Comparison of ENCODE assay signal across 15 cellular contexts in genomic region chr13:41179593-41180250, GRCh38. TPM values are rescaled to one million over a fixed set of nuclear protein-coding genes. Genes with fewer than 3 reads are reported as not detected.
DNase-seq lines count a peak whose midpoint lies in the region; ATAC-seq, FAIRE-seq and TF ChIP-seq lines count a peak whose summit lies in the region.
"Had no signal": no experiment of that assay in that cellular context is flagged by ENCODE, and none has a peak within 500 bp of the region (broad histone marks: within the 10 kb centered on the region; RNA-seq: fewer than 3 reads in every experiment).

No MANE protein-coding gene starts in this region.

- no peaks in the 10 kb centered on the region for H3K27me3 Mint-ChIP-seq in HFFc6 (ENCODE audit: insufficient read depth)
- H3K27me3 Mint-ChIP-seq: memory B cell had no signal

- peaks cover 29% of the 10 kb centered on the region for H3K4me1 Mint-ChIP-seq in HFFc6 (ENCODE audit: low read depth)
- H3K4me1 Mint-ChIP-seq: memory B cell had no signal

- peak overlapping the region; percentile 47 for H3K4me3 Mint-ChIP-seq in HFFc6
- H3K4me3 Mint-ChIP-seq: memory B cell had no signal

- H3K4me1 ChIP-seq in K562 (replicated peaks in 1 of 2; ENCODE audit: control insufficient read depth in 2 of 2, insufficient read depth in 2 of 2, low read length in 2 of 2) (peaks cover 0 to 4% of the 10 kb centered on the region in 2 experiments; a peak in 1 of 5 replicates), osteoblast (ENCODE audit: insufficient read depth, low read length) (peaks cover 3% of the 10 kb centered on the region)
- H3K4me1 ChIP-seq: gastrocnemius medialis, Peyer's patch, tibial nerve had no signal

- H3K36me3 ChIP-seq in K562 (ENCODE audit: control insufficient read depth, insufficient read depth, low read length) (no peaks in the 10 kb centered on the region), osteoblast (ENCODE audit: insufficient read depth, low read length) (no peaks in the 10 kb centered on the region)
- H3K36me3 ChIP-seq: gastrocnemius medialis, Peyer's patch had no signal

- no peaks in the 10 kb centered on the region; the same call in 1 of the 2 replicates for H3K9me3 ChIP-seq in K562 (replicated peaks; ENCODE audit: control insufficient read depth, insufficient read depth, low read depth, low read length)
- peaks cover 2% of the 10 kb centered on the region for H3K9me3 ChIP-seq in osteoblast (ENCODE audit: low read depth, low read length)
- H3K9me3 ChIP-seq: gastrocnemius medialis, Peyer's patch had no signal

- BruUV-seq in K562 (replicated peaks; lab: Mats Ljungman, UMichigan), result no TSS peak

- H3K9me3 Mint-ChIP-seq in HFFc6, result peaks cover 20% of the 10 kb centered on the region

- no peak for DNase-seq in activated CD4-positive, CD25-positive, alpha-beta regulatory T cell (lab: John Stamatoyannopoulos, UW)
- peak; percentile 56 for DNase-seq in HFFc6
- DNase-seq in K562 (ENCODE audit: extremely low read depth in 1 of 4, low spot score in 3 of 4), result peak in 1 of 4 experiments; percentile 17
- peak; percentile 49 for DNase-seq in osteoblast (ENCODE audit: insufficient read length, low spot score, missing footprints)
- no peak for DNase-seq in NCI-H2029 (lab: John Stamatoyannopoulos, UW)
- DNase-seq in stimulated activated CD4-positive, alpha-beta T cell treated with anti-CD3 and anti-CD28 coated beads, Interleukin-4, amount 100 ng/mL, for 24 hours, result no peak
- DNase-seq in NCI-H524 (lab: John Stamatoyannopoulos, UW), result no peak
- DNase-seq: cortex of kidney, gastrocnemius medialis, NCI-H510A treated with DMSO at 0.1 percent for 48 hours, Peyer's patch, T-helper 1 cell had no signal

- ATAC-seq in activated CD4-positive, CD25-positive, alpha-beta regulatory T cell treated with anti-CD3 and anti-CD28 coated beads, Interleukin-2, amount 50 U/mL, for 24 hours, result peak; percentile 35 to 60
- ATAC-seq in K562, result peak; percentile 59; the same call in 2 of the 3 replicates
- ATAC-seq: gastrocnemius medialis had no signal

- TF ChIP-seq CTCF in HFFc6 (IDR thresholded peaks at IDR 0.05) (no peak), K562 (IDR thresholded peaks at IDR 0.05 in 2 of 3, conservative IDR thresholded peaks at IDR 0.05 in 1 of 3; ENCODE audit: insufficient read depth in 2 of 3, low read depth in 1 of 3, low read length in 3 of 3) (no peak), osteoblast (IDR thresholded peaks at IDR 0.05; ENCODE audit: extremely low read depth, low read depth, low read length) (no peak)

- H3K27me3 ChIP-seq in K562 (ENCODE audit: control insufficient read depth in 2 of 2, insufficient read depth in 2 of 2, low read length in 2 of 2) (no peaks in the 10 kb centered on the region), osteoblast (ENCODE audit: insufficient read depth, low read length) (no peaks in the 10 kb centered on the region)
- H3K27me3 ChIP-seq: gastrocnemius medialis, Peyer's patch, tibial nerve had no signal

- H3K9me1 ChIP-seq in K562 (ENCODE audit: control insufficient read depth, insufficient read depth, low read length), result no peaks in the 10 kb centered on the region

- H3K27ac ChIP-seq in K562 (ENCODE audit: extremely low read depth, low read depth, low read length) (peak overlapping the region; percentile 40; the same call in 1 of the 3 replicates), osteoblast (ENCODE audit: low read depth, low read length) (peak overlapping the region; percentile 1)
- H3K27ac ChIP-seq: gastrocnemius medialis, Peyer's patch, tibial nerve had no signal

- H3K4me2 ChIP-seq in K562 (ENCODE audit: insufficient read depth, low read length) (no peak overlapping the region), osteoblast (ENCODE audit: insufficient read depth, low read length) (no peak overlapping the region)

- no peak for TF ChIP-seq EP300 in K562 (IDR thresholded peaks at IDR 0.05; ENCODE audit: low read length)

- intact Hi-C loops in K562 (cut with micrococcal nuclease), result no loop called here

- POLR2A ChIA-PET in K562 (lab: Yijun Ruan, JAX), result interaction anchor here (0.9 kb wide), 1 partner anchor 98 kb away, joined by 3 read pairs; no protein-coding TSS in a partner anchor

- no peak overlapping the region for H3K4me3 ChIP-seq in K562
- no peak overlapping the region for H3K4me3 ChIP-seq in osteoblast (ENCODE audit: insufficient read depth, low read length)
- H3K4me3 ChIP-seq: gastrocnemius medialis, Peyer's patch, tibial nerve had no signal

- H3K79me2 ChIP-seq in K562 (ENCODE audit: control insufficient read depth, insufficient read depth, low read length), result no peaks in the 10 kb centered on the region
- H3K79me2 ChIP-seq in osteoblast (ENCODE audit: insufficient read depth, low read length), result no peaks in the 10 kb centered on the region

- no peak for TF ChIP-seq POLR2A in K562 (conservative IDR thresholded peaks at IDR 0.05)

- in situ Hi-C loops in K562 (cut with MboI), result no loop called here

- no peak overlapping the region for H3K9ac ChIP-seq in K562 (ENCODE audit: insufficient read depth in 1 of 2, low read depth in 2 of 2, low read length in 2 of 2)

- WGBS in K562 (ENCODE audit: insufficient coverage, low coverage, missing lambda C conversion rate), result 32% methylated on average over 4 of the region's 4 CpGs

- FAIRE-seq in K562 (lab: Jason Lieb, UNC), result peak; percentile 69

- CTCF ChIA-PET in K562 (lab: Yijun Ruan, JAX; ENCODE audit: low intra/inter-chr PET ratio), result no interaction called here

- no peak for TF ChIP-seq RAD21 in K562 (CRISPR knock-in tag; conservative IDR thresholded peaks at IDR 0.05 in 1 of 2, IDR thresholded peaks at IDR 0.05 in 1 of 2)

- peak overlapping the region; percentile 65 for H3K27ac Mint-ChIP-seq in HFFc6
- H3K27ac Mint-ChIP-seq: memory B cell had no signal

- H3K36me3 Mint-ChIP-seq in HFFc6 (ENCODE audit: low read depth), result peaks cover 23% of the 10 kb centered on the region

- no peaks in the 10 kb centered on the region for H4K20me1 ChIP-seq in K562 (replicated peaks; ENCODE audit: control insufficient read depth, insufficient read depth, low read length)
- no peaks in the 10 kb centered on the region for H4K20me1 ChIP-seq in osteoblast (ENCODE audit: insufficient read depth, low read length)

- peak overlapping the region; percentile 71 for H2AFZ ChIP-seq in K562 (ENCODE audit: low read depth, low read length)
- peak overlapping the region; percentile 26 for H2AFZ ChIP-seq in osteoblast (ENCODE audit: low read length)

TF ChIP-seq in K562, 482 proteins besides CTCF, POLR2A, EP300 and RAD21 (continues in another document):
- TF ChIP-seq NFE2 (IDR thresholded peaks at IDR 0.05; ENCODE audit: low read depth) (peak; percentile 87), MAFF (IDR thresholded peaks at IDR 0.05; ENCODE audit: low read length) (peak; percentile 85), JUN (IDR thresholded peaks at IDR 0.05; ENCODE audit: borderline replicate concordance, low read depth, low read length) (no peak), JUN (CRISPR knock-in tag; IDR thresholded peaks at IDR 0.05; ENCODE audit: borderline replicate concordance) (no peak), NFE2L1 (tag; IDR thresholded peaks at IDR 0.05; ENCODE audit: borderline replicate concordance, low read depth) (peak; percentile 80; the same call in 1 of the 2 replicates), HDAC6 (IDR thresholded peaks at IDR 0.05; ENCODE audit: low read depth, low read length) (no peak)

RNA-seq across cellular contexts. Expression of gene KBTBD7, which starts 14.6 kb away (rescaled TPM):
- total RNA-seq in HFFc6 (2021; fragmentation: NEBNext Ultra II Directional; extraction: Animal tissue kit (Norgen Biotek cat#: 25700)), result 1 to 10 TPM; 4.6 to 6.0 (median 5.3) TPM
- total RNA-seq in K562 (2011; cell fraction: chromatin; rRNA removed; ENCODE audit: low replicate concordance), result 4.3 and 4.7 TPM in 2 replicates
- total RNA-seq in K562 (2011; cell fraction: nucleolus; rRNA removed), result 5.2 and 6.4 TPM in 2 replicates
- total RNA-seq in K562 (2011; cell fraction: nucleoplasm; rRNA removed), result 3.7 and 4.8 TPM in 2 replicates
- total RNA-seq in K562 (2014; rRNA removed), result 2.3 and 3.7 TPM in 2 replicates
- total RNA-seq in K562 (2014; rRNA removed; fragmentation: Illumina TruSeq; extraction: Trizol), result 3.5 and 3.6 TPM in 2 replicates
- 3.9 and 4.1 TPM in 2 replicates for total RNA-seq in K562 (2015; rRNA removed; fragmentation: Illumina TruSeq; extraction: Trizol)
- total RNA-seq in K562 (2021), result 4.4 and 4.5 TPM in 2 replicates
- polyA plus RNA-seq in K562 (2011; rRNA removed), result 3.6 and 3.9 TPM in 2 replicates
- 3.9 and 4.1 TPM in 2 replicates for polyA plus RNA-seq in K562 (2011; cell fraction: cytosol; rRNA removed)
- polyA plus RNA-seq in K562 (2011; cell fraction: nucleus; rRNA removed), result 2.3 and 2.8 TPM in 2 replicates
- polyA plus RNA-seq in K562 (2012), result 3.0 and 3.5 TPM in 2 replicates
- 2.9 and 3.3 TPM in 2 replicates for polyA plus RNA-seq in K562 (2014; fragmentation: Illumina TruSeq; extraction: Trizol)
- 1 to 10 TPM; 1.8 to 2.3 TPM for polyA plus RNA-seq in K562 (2014; fragmentation: Nextera tagmentation; extraction: Ambion mirVana)
- polyA plus RNA-seq in K562 (2014; rRNA removed), result 2.5 TPM in 2 replicates
- polyA minus RNA-seq in K562 (2011; rRNA and poly(A)+ RNA removed), result 9.9 and 10.9 TPM in 2 replicates
- 4.7 and 6.4 TPM in 2 replicates for polyA minus RNA-seq in K562 (2011; cell fraction: cytosol; rRNA and poly(A)+ RNA removed)
- polyA minus RNA-seq in K562 (2011; cell fraction: nucleus; rRNA and poly(A)+ RNA removed), result 5.5 and 11.1 TPM in 2 replicates
- total RNA-seq in osteoblast, result 5.4 and 5.6 TPM in 2 replicates

RNA-seq across cellular contexts. Expression of gene KBTBD6, which starts 47.1 kb away (rescaled TPM):
- 10 to 100 TPM; 10.8 to 13.0 (median 11.4) TPM for total RNA-seq in HFFc6 (2021; fragmentation: NEBNext Ultra II Directional; extraction: Animal tissue kit (Norgen Biotek cat#: 25700))
- total RNA-seq in K562 (2011; cell fraction: chromatin; rRNA removed; ENCODE audit: low replicate concordance), result 4.5 and 6.3 TPM in 2 replicates
- 5.0 and 5.9 TPM in 2 replicates for total RNA-seq in K562 (2011; cell fraction: nucleolus; rRNA removed)
- total RNA-seq in K562 (2011; cell fraction: nucleoplasm; rRNA removed), result 3.9 and 5.2 TPM in 2 replicates
- 3.3 and 4.3 TPM in 2 replicates for total RNA-seq in K562 (2014; rRNA removed)
- total RNA-seq in K562 (2014; rRNA removed; fragmentation: Illumina TruSeq; extraction: Trizol), result 3.9 TPM in 2 replicates
- 4.6 and 4.9 TPM in 2 replicates for total RNA-seq in K562 (2015; rRNA removed; fragmentation: Illumina TruSeq; extraction: Trizol)
- 3.8 and 4.9 TPM in 2 replicates for total RNA-seq in K562 (2021)
- polyA plus RNA-seq in K562 (2011; rRNA removed), result 2.6 and 3.4 TPM in 2 replicates
- 2.6 and 3.2 TPM in 2 replicates for polyA plus RNA-seq in K562 (2011; cell fraction: cytosol; rRNA removed)
- polyA plus RNA-seq in K562 (2011; cell fraction: nucleus; rRNA removed), result 1.1 and 1.2 TPM in 2 replicates
- 2.6 and 3.2 TPM in 2 replicates for polyA plus RNA-seq in K562 (2012)
- 2.8 and 3.2 TPM in 2 replicates for polyA plus RNA-seq in K562 (2014; fragmentation: Illumina TruSeq; extraction: Trizol)
- 1 to 10 TPM; 2.1 to 2.8 TPM for polyA plus RNA-seq in K562 (2014; fragmentation: Nextera tagmentation; extraction: Ambion mirVana)
- 1.9 and 2.5 TPM in 2 replicates for polyA plus RNA-seq in K562 (2014; rRNA removed)
- polyA minus RNA-seq in K562 (2011; rRNA and poly(A)+ RNA removed), result 7.6 and 7.7 TPM in 2 replicates
- 3.6 and 3.8 TPM in 2 replicates for polyA minus RNA-seq in K562 (2011; cell fraction: cytosol; rRNA and poly(A)+ RNA removed)
- 2.3 and 4.3 TPM in 2 replicates for polyA minus RNA-seq in K562 (2011; cell fraction: nucleus; rRNA and poly(A)+ RNA removed)
- total RNA-seq in osteoblast, result 9.0 and 9.1 TPM in 2 replicates

Comparison
In these comparisons a context has a peak if more than half of its experiments do, and no peak if none do; other contexts are left out.
1. DNase-seq: peak in HFFc6 (single experiment) and osteoblast (single experiment); none in activated CD4-positive, CD25-positive, alpha-beta regulatory T cell (0 of 4), NCI-H2029 (single experiment), stimulated activated CD4-positive, alpha-beta T cell treated with anti-CD3 and anti-CD28 coated beads, Interleukin-4, amount 100 ng/mL, for 24 hours (single experiment) and NCI-H524 (0 of 2).